In the genomic region with DNA sequence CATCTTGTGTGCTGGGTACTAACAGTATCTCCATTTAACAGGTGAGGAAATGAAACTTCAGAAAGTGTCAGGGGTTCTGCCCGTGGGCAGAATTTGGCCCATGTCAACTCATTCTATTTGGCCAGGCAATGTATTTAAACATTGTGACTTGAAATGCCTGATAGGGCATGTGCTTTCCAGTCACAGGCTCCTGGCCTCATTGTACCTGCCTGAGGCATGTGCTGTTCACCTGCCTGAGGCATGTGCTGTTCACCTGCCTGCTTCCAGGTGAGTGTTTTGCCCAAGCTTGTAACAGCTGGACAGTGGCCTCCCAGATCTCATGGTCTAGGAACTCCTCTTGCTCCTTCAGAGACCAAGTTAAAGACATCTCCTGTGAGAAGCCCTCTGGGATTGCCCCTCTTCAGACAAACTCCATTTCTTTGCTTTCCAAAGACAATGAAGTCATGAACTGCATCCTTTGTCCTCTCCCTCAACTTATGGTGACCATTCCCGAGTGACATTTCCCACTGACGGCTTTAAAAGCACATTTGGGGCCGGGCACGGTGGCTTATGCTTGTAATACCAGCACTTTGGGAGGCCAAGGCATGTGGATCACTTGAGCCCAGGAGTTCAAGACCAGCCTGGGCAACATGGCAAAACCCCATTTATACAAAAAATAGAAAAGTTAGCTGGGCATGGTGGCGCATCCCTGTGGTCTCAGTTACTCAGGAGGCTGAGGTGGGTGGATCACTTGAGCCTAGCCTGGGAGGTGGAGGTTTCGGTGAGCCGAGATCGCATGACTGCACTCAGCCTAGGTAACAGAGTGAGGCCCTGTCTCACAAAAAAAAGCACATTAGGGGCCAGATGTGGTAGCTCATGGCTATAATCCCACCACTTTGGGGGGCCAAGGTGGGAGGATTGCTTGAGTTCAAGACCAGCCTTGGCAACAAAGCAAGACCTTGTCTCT, we compare ENCODE assay signal across 1 cellular context.
TF ChIP-seq lines count a peak whose summit lies in the region.

No MANE protein-coding gene starts in this region.

TF ChIP-seq in K562, 482 proteins besides CTCF, POLR2A, EP300 and RAD21:
- TF ChIP-seq ZFP36 (IDR thresholded peaks at IDR 0.05; ENCODE audit: low read depth, low read length, partially characterized antibody) (peak; percentile 57), U2AF1 (optimal IDR thresholded peaks at IDR 0.05; ENCODE audit: low read depth, low read length) (no peak), MAFG (tag; conservative IDR thresholded peaks at IDR 0.05) (no peak), YY1 (IDR thresholded peaks at IDR 0.05; ENCODE audit: borderline replicate concordance in 1 of 3, control insufficient read depth in 1 of 3, extremely low read depth in 1 of 3, insufficient read depth in 3 of 3, insufficient read length in 1 of 3, insufficient replicate concordance in 2 of 3, low read depth in 1 of 3, low read length in 2 of 3) (no peak)
- TF ChIP-seq, protein P1, sequence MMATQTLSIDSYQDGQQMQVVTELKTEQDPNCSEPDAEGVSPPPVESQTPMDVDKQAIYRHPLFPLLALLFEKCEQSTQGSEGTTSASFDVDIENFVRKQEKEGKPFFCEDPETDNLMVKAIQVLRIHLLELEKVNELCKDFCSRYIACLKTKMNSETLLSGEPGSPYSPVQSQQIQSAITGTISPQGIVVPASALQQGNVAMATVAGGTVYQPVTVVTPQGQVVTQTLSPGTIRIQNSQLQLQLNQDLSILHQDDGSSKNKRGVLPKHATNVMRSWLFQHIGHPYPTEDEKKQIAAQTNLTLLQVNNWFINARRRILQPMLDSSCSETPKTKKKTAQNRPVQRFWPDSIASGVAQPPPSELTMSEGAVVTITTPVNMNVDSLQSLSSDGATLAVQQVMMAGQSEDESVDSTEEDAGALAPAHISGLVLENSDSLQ (IDR thresholded peaks at IDR 0.05), result no peak
